In genomic region chr9:120924698-120925534, GRCh38 we compare ENCODE assay signal across 12 cellular contexts. TPM values are rescaled to one million over a fixed set of nuclear protein-coding genes. Genes with fewer than 3 reads are reported as not detected.
DNase-seq lines count a peak whose midpoint lies in the region; ATAC-seq and TF ChIP-seq lines count a peak whose summit lies in the region.
"Had no signal": no experiment of that assay in that cellular context is flagged by ENCODE, and none has a peak within 500 bp of the region (broad histone marks: within the 10 kb centered on the region; RNA-seq: fewer than 3 reads in every experiment).

No MANE protein-coding gene starts in this region.

- peak overlapping the region; percentile 98 for H3K27ac Mint-ChIP-seq in CD8-positive, alpha-beta T cell
- peak overlapping the region; percentile 98 for H3K27ac Mint-ChIP-seq in activated naive CD4-positive, alpha-beta T cell treated with anti-CD3 and anti-CD28 coated beads, Interleukin-2, amount 50 U/mL, for 24 hours
- H3K27ac Mint-ChIP-seq in naive thymus-derived CD8-positive, alpha-beta T cell = peak overlapping the region; percentile 95 to 100 (median 98)
- H3K27ac Mint-ChIP-seq: type B pancreatic cell had no signal

- peaks cover 7% of the 10 kb centered on the region for H3K36me3 ChIP-seq in CD8-positive, alpha-beta T cell (ENCODE audit: insufficient read depth, low read length)

- H3K27me3 ChIP-seq in CD8-positive, alpha-beta T cell (ENCODE audit: insufficient read depth, low read length) = no peaks in the 10 kb centered on the region

- no peak for ATAC-seq in CD8-positive, alpha-beta T cell
- ATAC-seq in HG03175 (IDR thresholded peaks at IDR 0.05; ENCODE audit: unreplicated experiment) (peak; percentile 14), HG03565 (IDR thresholded peaks at IDR 0.05; ENCODE audit: unreplicated experiment) (no peak)
- ATAC-seq in naive thymus-derived CD8-positive, alpha-beta T cell = no peak
- ATAC-seq: left colon had no signal

- peak overlapping the region; percentile 91 for H3K4me3 Mint-ChIP-seq in CD8-positive, alpha-beta T cell
- peak overlapping the region; percentile 95 for H3K4me3 Mint-ChIP-seq in activated naive CD4-positive, alpha-beta T cell treated with anti-CD3 and anti-CD28 coated beads, Interleukin-2, amount 50 U/mL, for 24 hours
- peak overlapping the region; percentile 92 to 97 (median 94) for H3K4me3 Mint-ChIP-seq in naive thymus-derived CD8-positive, alpha-beta T cell

- peak overlapping the region; percentile 74 for H3K4me3 ChIP-seq in CD8-positive, alpha-beta T cell (ENCODE audit: low read depth, low read length)

- DNase-seq in CD8-positive, alpha-beta T cell = peak in 2 of 7 experiments; percentile 43 to 47
- DNase-seq in naive thymus-derived CD8-positive, alpha-beta T cell = no peak
- no peak for DNase-seq in cortex of kidney (lab: John Stamatoyannopoulos, UW)
- DNase-seq in midbrain (lab: John Stamatoyannopoulos, UW) = no peak
- no peak for DNase-seq in RKO (ENCODE audit: low spot score)
- DNase-seq: activated effector memory CD4-positive, alpha-beta T cell treated with Interleukin-2 at 50 U/mL for 16 hours; left colon; NCI-H1105 treated with DMSO at 0.1 percent for 48 hours had no signal

- peaks cover 89% of the 10 kb centered on the region for H3K4me1 ChIP-seq in CD8-positive, alpha-beta T cell (ENCODE audit: insufficient read depth, low read length)

- H3K9me3 Mint-ChIP-seq in CD8-positive, alpha-beta T cell = no peaks in the 10 kb centered on the region
- H3K9me3 Mint-ChIP-seq in activated naive CD4-positive, alpha-beta T cell treated with anti-CD3 and anti-CD28 coated beads, Interleukin-2, amount 50 U/mL, for 24 hours = no peaks in the 10 kb centered on the region
- no peaks in the 10 kb centered on the region for H3K9me3 Mint-ChIP-seq in naive thymus-derived CD8-positive, alpha-beta T cell
- H3K9me3 Mint-ChIP-seq: type B pancreatic cell had no signal

- POLR2A ChIA-PET in CD8-positive, alpha-beta T cell (lab: Charles Lee) = interaction anchor here (2.2 to 34.4 kb wide), 4 partner anchors 10 to 56 kb away, joined by 10 to 1009 read pairs (median 34); no protein-coding TSS in a partner anchor
- POLR2A ChIA-PET in naive thymus-derived CD8-positive, alpha-beta T cell (lab: Charles Lee) = interaction anchor here (2.5 to 45.2 kb wide), 4 partner anchors 0 to 132 kb away, joined by 6 to 1842 read pairs (median 1211); partner anchors contain the start of genes FBXW2, PHF19 and TRAF1

- H3K36me3 Mint-ChIP-seq in CD8-positive, alpha-beta T cell = peaks cover 61% of the 10 kb centered on the region
- H3K36me3 Mint-ChIP-seq in activated naive CD4-positive, alpha-beta T cell treated with anti-CD3 and anti-CD28 coated beads, Interleukin-2, amount 50 U/mL, for 24 hours = peaks cover 51% of the 10 kb centered on the region
- H3K36me3 Mint-ChIP-seq in naive thymus-derived CD8-positive, alpha-beta T cell = peaks cover 0 to 36% (median 23%) of the 10 kb centered on the region in 3 donors
- H3K36me3 Mint-ChIP-seq: type B pancreatic cell had no signal

- CTCF ChIA-PET in CD8-positive, alpha-beta T cell (lab: Charles Lee) = interaction anchor here (0.9 to 19.6 kb wide), 5 partner anchors 8 to 51 kb away, joined by 4 to 351 read pairs (median 11); partner anchors contain the start of gene PHF19

- no peak for TF ChIP-seq CTCF in CD8-positive, alpha-beta T cell (IDR thresholded peaks at IDR 0.05)

- intact Hi-C loops in CD8-positive, alpha-beta T cell (cut with DNase I, micrococcal nuclease) = loop anchor here (1.0 to 5.0 kb wide), 2 partner anchors 9 to 33 kb away; no protein-coding TSS in a partner anchor

- no peaks in the 10 kb centered on the region for H3K9me3 ChIP-seq in CD8-positive, alpha-beta T cell (ENCODE audit: low read length)

- peaks cover 91% of the 10 kb centered on the region for H3K4me1 Mint-ChIP-seq in CD8-positive, alpha-beta T cell (ENCODE audit: low read depth)
- peaks cover 63% of the 10 kb centered on the region for H3K4me1 Mint-ChIP-seq in activated naive CD4-positive, alpha-beta T cell treated with anti-CD3 and anti-CD28 coated beads, Interleukin-2, amount 50 U/mL, for 24 hours
- peaks cover 41 to 90% (median 88%) of the 10 kb centered on the region in 4 donors for H3K4me1 Mint-ChIP-seq in naive thymus-derived CD8-positive, alpha-beta T cell

- peak overlapping the region; percentile 83 for H3K27ac ChIP-seq in CD8-positive, alpha-beta T cell (ENCODE audit: low read depth, low read length)

- no peaks in the 10 kb centered on the region for H3K27me3 Mint-ChIP-seq in CD8-positive, alpha-beta T cell (ENCODE audit: low read depth)
- H3K27me3 Mint-ChIP-seq in activated naive CD4-positive, alpha-beta T cell treated with anti-CD3 and anti-CD28 coated beads, Interleukin-2, amount 50 U/mL, for 24 hours = no peaks in the 10 kb centered on the region
- no peaks in the 10 kb centered on the region for H3K27me3 Mint-ChIP-seq in naive thymus-derived CD8-positive, alpha-beta T cell

RNA-seq across cellular contexts. Expression of gene TRAF1, which starts 1.7 kb away (rescaled TPM):
- 10 to 100 TPM; 61.2 to 61.7 TPM for total RNA-seq in CD8-positive, alpha-beta T cell
- 100 to 1,000 TPM; 125 to 126 TPM for total RNA-seq in naive thymus-derived CD8-positive, alpha-beta T cell
- polyA plus RNA-seq in naive thymus-derived CD8-positive, alpha-beta T cell = 1 to 10 TPM; 3.7 to 7.0 (median 4.9) TPM

RNA-seq across cellular contexts. Expression of gene PHF19, which starts 47.9 kb away (rescaled TPM):
- total RNA-seq in CD8-positive, alpha-beta T cell = 10 to 100 TPM; 47.3 to 48.5 TPM
- total RNA-seq in naive thymus-derived CD8-positive, alpha-beta T cell = 100 to 1,000 TPM; 143 to 144 TPM
- polyA plus RNA-seq in naive thymus-derived CD8-positive, alpha-beta T cell = 10 to 100 TPM in 1 of 3 donors, 1 to 10 TPM in 2; 6.3 to 11.8 (median 9.4) TPM
